10 cellular contexts compared by ENCODE assay signal in genomic region chr14:63435204-63435603, GRCh38.
DNase-seq lines count a peak whose midpoint lies in the region; ATAC-seq and TF ChIP-seq lines count a peak whose summit lies in the region.
"Had no signal": no experiment of that assay in that cellular context is flagged by ENCODE, and none has a peak within 500 bp of the region (broad histone marks: within the 10 kb centered on the region; RNA-seq: fewer than 3 reads in every experiment).

No MANE protein-coding gene starts in this region.

- H2AFZ ChIP-seq in ACC112 (ENCODE audit: low read length, unreplicated experiment) (no peak overlapping the region), GM23248 (no peak overlapping the region)

- H3K27ac Mint-ChIP-seq in brain (peak overlapping the region in 3 of 5 experiments; percentile 10 to 94 (median 51)), nephron (peak overlapping the region; percentile 37 to 88 (median 75))

- no peaks in the 10 kb centered on the region for H3K27me3 ChIP-seq in ACC112 (ENCODE audit: insufficient read depth, low read length)
- H3K27me3 ChIP-seq in GM23248 (replicated peaks; ENCODE audit: insufficient read depth), result no peaks in the 10 kb centered on the region

- H3K4me2 ChIP-seq in GM23248 (ENCODE audit: unreplicated experiment), result no peak overlapping the region

- no peak overlapping the region for H3K9ac ChIP-seq in GM23248

- no peak for ATAC-seq in GM21360 (IDR thresholded peaks at IDR 0.05; ENCODE audit: unreplicated experiment)

- H4K20me1 ChIP-seq in GM23248 (ENCODE audit: insufficient read depth), result 0 out of 2 replicates have a peak, but pooled peaks cover 3% of the 10 kb centered on the region

- peaks cover 39% of the 10 kb centered on the region for H3K4me1 ChIP-seq in ACC112 (ENCODE audit: control insufficient read depth, insufficient read depth, low read length, unreplicated experiment)
- peaks cover 34% of the 10 kb centered on the region for H3K4me1 ChIP-seq in GM23248 (ENCODE audit: insufficient read depth)

- H3K9me3 ChIP-seq in GM23248 (ENCODE audit: low read depth), result no peaks in the 10 kb centered on the region

- H3K4me3 Mint-ChIP-seq in brain (peak overlapping the region in 2 of 5 experiments; percentile 8 to 13), nephron (no peak overlapping the region)

- peak overlapping the region; percentile 45 for H3K27ac ChIP-seq in ACC112 (ENCODE audit: low read depth, low read length)
- peak overlapping the region; percentile 47 for H3K27ac ChIP-seq in GM23248

- TF ChIP-seq CTCF in brain (conservative IDR thresholded peaks at IDR 0.05), result no peak
- TF ChIP-seq CTCF in nephron (IDR thresholded peaks at IDR 0.05; ENCODE audit: unreplicated experiment in 3 of 3), result no peak

- no peaks in the 10 kb centered on the region for H3K9me2 ChIP-seq in GM23248 (ENCODE audit: insufficient read depth)

- H3K4me3 ChIP-seq in ACC112 (ENCODE audit: low read depth, low read length), result 0 out of 2 replicates have a peak overlapping the region, but pooled peaks have one; percentile 9
- H3K4me3 ChIP-seq in GM23248, result no peak overlapping the region; the same call in 1 of the 2 replicates

- in situ Hi-C loops in GM23248 (cut with MboI), result no loop called here

- H3K9me3 Mint-ChIP-seq in brain, result no peaks in the 10 kb centered on the region
- H3K9me3 Mint-ChIP-seq in nephron, result no peaks in the 10 kb centered on the region

- peaks cover 29% of the 10 kb centered on the region; the same call in 1 of the 2 replicates for H3F3A ChIP-seq in GM23248 (ENCODE audit: insufficient read depth)

- H3K27me3 Mint-ChIP-seq in brain (no peaks in the 10 kb centered on the region), nephron (ENCODE audit: low read depth) (no peaks in the 10 kb centered on the region)

- H3K79me2 ChIP-seq in ACC112 (ENCODE audit: control insufficient read depth, insufficient read depth, low read length, unreplicated experiment), result peaks cover 50% of the 10 kb centered on the region
- peaks cover 91% of the 10 kb centered on the region for H3K79me2 ChIP-seq in GM23248 (ENCODE audit: insufficient read depth)

- H3K36me3 ChIP-seq in ACC112 (ENCODE audit: insufficient read depth, low read length), result no peaks in the 10 kb centered on the region
- H3K36me3 ChIP-seq in GM23248 (ENCODE audit: low read depth), result no peaks in the 10 kb centered on the region

- no peak for DNase-seq in GM23248
- no peak for DNase-seq in H4 (ENCODE audit: low spot score)
- DNase-seq in COLO829 (ENCODE audit: low spot score), result no peak
- no peak for DNase-seq in NCI-H2227 (lab: John Stamatoyannopoulos, UW; ENCODE audit: unreplicated experiment)
- DNase-seq: NCI-H1694 treated with DMSO at 0.1 percent for 48 hours, T-helper 9 cell had no signal

- H3K36me3 Mint-ChIP-seq in brain (peaks cover 6% of the 10 kb centered on the region), nephron (ENCODE audit: low read depth) (peaks cover 3% of the 10 kb centered on the region)

- H3K4me1 Mint-ChIP-seq in brain, result peaks cover 79% of the 10 kb centered on the region
- H3K4me1 Mint-ChIP-seq in nephron, result peaks cover 67% of the 10 kb centered on the region

- WGBS in GM23248 (ENCODE audit: low coverage in 1 of 2, low lambda C conversion rate in 2 of 2, missing lambda C conversion rate in 2 of 2), 2 experiments, result 93 to 97% methylated on average over 2 of the region's 2 CpGs
